ENCODE assay signal across 2 cellular contexts in genomic region chr12:95715177-95715576, GRCh38.
TF ChIP-seq lines count a peak whose summit lies in the region.

No MANE protein-coding gene starts in this region.

TF ChIP-seq in IMR-90, 13 proteins besides CTCF, POLR2A, EP300 and RAD21:
- TF ChIP-seq NFE2L2 (IDR thresholded peaks at IDR 0.05; ENCODE audit: low read depth, low read length) (no peak), BHLHE40 (IDR thresholded peaks at IDR 0.05; ENCODE audit: low read depth, low read length) (no peak), CEBPB (IDR thresholded peaks at IDR 0.05; ENCODE audit: low read depth, low read length) (no peak), MAFK (IDR thresholded peaks at IDR 0.05; ENCODE audit: low read depth, low read length) (peak; percentile 63; the same call in 1 of the 2 replicates), RFX5 (IDR thresholded peaks at IDR 0.05; ENCODE audit: low read depth, low read length) (no peak), ELK1 (IDR thresholded peaks at IDR 0.05; ENCODE audit: borderline replicate concordance, low read depth, low read length) (no peak)
- TF ChIP-seq, protein P1, sequence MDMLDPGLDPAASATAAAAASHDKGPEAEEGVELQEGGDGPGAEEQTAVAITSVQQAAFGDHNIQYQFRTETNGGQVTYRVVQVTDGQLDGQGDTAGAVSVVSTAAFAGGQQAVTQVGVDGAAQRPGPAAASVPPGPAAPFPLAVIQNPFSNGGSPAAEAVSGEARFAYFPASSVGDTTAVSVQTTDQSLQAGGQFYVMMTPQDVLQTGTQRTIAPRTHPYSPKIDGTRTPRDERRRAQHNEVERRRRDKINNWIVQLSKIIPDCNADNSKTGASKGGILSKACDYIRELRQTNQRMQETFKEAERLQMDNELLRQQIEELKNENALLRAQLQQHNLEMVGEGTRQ (IDR thresholded peaks at IDR 0.05; ENCODE audit: low read depth, low read length) = no peak
TF ChIP-seq in IMR-90: peak in this region for 1.

TF ChIP-seq in K562, 482 proteins besides CTCF, POLR2A, EP300 and RAD21:
- no peak for TF ChIP-seq MEF2A (IDR thresholded peaks at IDR 0.05; ENCODE audit: control insufficient read depth, low read depth, low read length)
- TF ChIP-seq MAFG (tag; conservative IDR thresholded peaks at IDR 0.05) = peak; percentile 59
- peak; percentile 66 for TF ChIP-seq ZNF316 (IDR thresholded peaks at IDR 0.05)
